ENCODE assay signal across 1 cellular context in the genomic region with DNA sequence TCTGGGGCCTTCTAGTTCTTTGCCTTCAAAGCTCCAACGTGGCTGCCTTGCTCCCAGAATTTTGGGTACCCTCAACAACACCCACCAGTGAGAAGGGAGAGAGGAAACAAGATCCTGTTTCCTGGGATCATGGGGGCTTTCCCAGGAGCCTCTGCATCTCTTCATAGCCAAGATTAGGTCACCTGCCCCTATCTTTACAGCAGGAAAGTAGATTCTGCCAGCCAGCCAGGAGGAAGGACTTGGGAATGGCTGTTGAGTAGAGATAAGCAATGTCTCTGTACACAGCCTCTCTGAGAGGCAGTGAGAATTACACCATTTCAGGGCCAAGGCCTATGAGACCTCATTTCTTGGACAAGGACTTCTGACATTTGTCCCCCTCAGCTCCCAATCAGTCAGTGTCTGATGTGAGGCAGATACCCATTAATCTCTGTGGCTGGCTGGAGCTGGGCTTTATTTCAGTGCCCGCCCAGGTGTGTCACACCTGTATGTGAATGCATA.
TF ChIP-seq lines count a peak whose summit lies in the region.

No MANE protein-coding gene starts in this region.

TF ChIP-seq in K562, 482 proteins besides CTCF, POLR2A, EP300 and RAD21 (continued from another document and continues in another):
- TF ChIP-seq, protein P1, sequence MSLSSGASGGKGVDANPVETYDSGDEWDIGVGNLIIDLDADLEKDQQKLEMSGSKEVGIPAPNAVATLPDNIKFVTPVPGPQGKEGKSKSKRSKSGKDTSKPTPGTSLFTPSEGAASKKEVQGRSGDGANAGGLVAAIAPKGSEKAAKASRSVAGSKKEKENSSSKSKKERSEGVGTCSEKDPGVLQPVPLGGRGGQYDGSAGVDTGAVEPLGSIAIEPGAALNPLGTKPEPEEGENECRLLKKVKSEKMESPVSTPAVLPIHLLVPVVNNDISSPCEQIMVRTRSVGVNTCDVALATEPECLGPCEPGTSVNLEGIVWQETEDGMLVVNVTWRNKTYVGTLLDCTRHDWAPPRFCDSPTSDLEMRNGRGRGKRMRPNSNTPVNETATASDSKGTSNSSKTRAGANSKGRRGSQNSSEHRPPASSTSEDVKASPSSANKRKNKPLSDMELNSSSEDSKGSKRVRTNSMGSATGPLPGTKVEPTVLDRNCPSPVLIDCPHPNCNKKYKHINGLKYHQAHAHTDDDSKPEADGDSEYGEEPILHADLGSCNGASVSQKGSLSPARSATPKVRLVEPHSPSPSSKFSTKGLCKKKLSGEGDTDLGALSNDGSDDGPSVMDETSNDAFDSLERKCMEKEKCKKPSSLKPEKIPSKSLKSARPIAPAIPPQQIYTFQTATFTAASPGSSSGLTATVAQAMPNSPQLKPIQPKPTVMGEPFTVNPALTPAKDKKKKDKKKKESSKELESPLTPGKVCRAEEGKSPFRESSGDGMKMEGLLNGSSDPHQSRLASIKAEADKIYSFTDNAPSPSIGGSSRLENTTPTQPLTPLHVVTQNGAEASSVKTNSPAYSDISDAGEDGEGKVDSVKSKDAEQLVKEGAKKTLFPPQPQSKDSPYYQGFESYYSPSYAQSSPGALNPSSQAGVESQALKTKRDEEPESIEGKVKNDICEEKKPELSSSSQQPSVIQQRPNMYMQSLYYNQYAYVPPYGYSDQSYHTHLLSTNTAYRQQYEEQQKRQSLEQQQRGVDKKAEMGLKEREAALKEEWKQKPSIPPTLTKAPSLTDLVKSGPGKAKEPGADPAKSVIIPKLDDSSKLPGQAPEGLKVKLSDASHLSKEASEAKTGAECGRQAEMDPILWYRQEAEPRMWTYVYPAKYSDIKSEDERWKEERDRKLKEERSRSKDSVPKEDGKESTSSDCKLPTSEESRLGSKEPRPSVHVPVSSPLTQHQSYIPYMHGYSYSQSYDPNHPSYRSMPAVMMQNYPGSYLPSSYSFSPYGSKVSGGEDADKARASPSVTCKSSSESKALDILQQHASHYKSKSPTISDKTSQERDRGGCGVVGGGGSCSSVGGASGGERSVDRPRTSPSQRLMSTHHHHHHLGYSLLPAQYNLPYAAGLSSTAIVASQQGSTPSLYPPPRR (CRISPR knock-in tag; IDR thresholded peaks at IDR 0.05; ENCODE audit: borderline replicate concordance): no peak
- TF ChIP-seq KAT2B (IDR thresholded peaks at IDR 0.05; ENCODE audit: low read depth, low read length): no peak
- peak; percentile 60; the same call in 1 of the 2 replicates for TF ChIP-seq FOSL1 (tag; conservative IDR thresholded peaks at IDR 0.05)
- no peak for TF ChIP-seq E2F6 (IDR thresholded peaks at IDR 0.05; ENCODE audit: borderline replicate concordance in 1 of 2, extremely low read depth in 1 of 2, insufficient read depth in 1 of 2, insufficient read length in 1 of 2, low read depth in 1 of 2, low read length in 1 of 2, poor library complexity in 1 of 2, severe bottlenecking in 1 of 2)
- no peak for TF ChIP-seq MAFF (IDR thresholded peaks at IDR 0.05; ENCODE audit: low read length)
- TF ChIP-seq KLF6 (CRISPR knock-in tag; IDR thresholded peaks at IDR 0.05; ENCODE audit: borderline replicate concordance): no peak
- no peak for TF ChIP-seq ZNF146 (CRISPR knock-in tag; IDR thresholded peaks at IDR 0.05; ENCODE audit: unreplicated experiment)
- TF ChIP-seq SMARCA4 (IDR thresholded peaks at IDR 0.05): peak; percentile 96
- TF ChIP-seq ZBTB11 (CRISPR knock-in tag; IDR thresholded peaks at IDR 0.05): 0 out of 6 replicates have a peak, but pooled peaks of 1 of the 3 experiments have one; percentile 31
- no peak for TF ChIP-seq RERE (CRISPR knock-in tag; IDR thresholded peaks at IDR 0.05; ENCODE audit: borderline replicate concordance)
- TF ChIP-seq EZH2 (IDR thresholded peaks at IDR 0.05; ENCODE audit: borderline replicate concordance, low read depth, low read length): no peak
- TF ChIP-seq DPF2 (IDR thresholded peaks at IDR 0.05): peak; percentile 97
- TF ChIP-seq IRF2 (CRISPR knock-in tag; IDR thresholded peaks at IDR 0.05): no peak
- peak; percentile 85 for TF ChIP-seq NFIC (IDR thresholded peaks at IDR 0.05)
- no peak for TF ChIP-seq MCM5 (IDR thresholded peaks at IDR 0.05; ENCODE audit: low read depth)
- TF ChIP-seq NCOA4 (IDR thresholded peaks at IDR 0.05; ENCODE audit: partially characterized antibody): no peak
- no peak for TF ChIP-seq RBM14 (IDR thresholded peaks at IDR 0.05; ENCODE audit: borderline replicate concordance, insufficient read depth, low read depth, low read length)
- TF ChIP-seq, protein P2, sequence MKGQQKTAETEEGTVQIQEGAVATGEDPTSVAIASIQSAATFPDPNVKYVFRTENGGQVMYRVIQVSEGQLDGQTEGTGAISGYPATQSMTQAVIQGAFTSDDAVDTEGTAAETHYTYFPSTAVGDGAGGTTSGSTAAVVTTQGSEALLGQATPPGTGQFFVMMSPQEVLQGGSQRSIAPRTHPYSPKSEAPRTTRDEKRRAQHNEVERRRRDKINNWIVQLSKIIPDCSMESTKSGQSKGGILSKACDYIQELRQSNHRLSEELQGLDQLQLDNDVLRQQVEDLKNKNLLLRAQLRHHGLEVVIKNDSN (CRISPR knock-in tag; IDR thresholded peaks at IDR 0.05): peak; percentile 45
- no peak for TF ChIP-seq STAG1 (CRISPR knock-in tag; IDR thresholded peaks at IDR 0.05; ENCODE audit: borderline replicate concordance)
- TF ChIP-seq, protein P3, sequence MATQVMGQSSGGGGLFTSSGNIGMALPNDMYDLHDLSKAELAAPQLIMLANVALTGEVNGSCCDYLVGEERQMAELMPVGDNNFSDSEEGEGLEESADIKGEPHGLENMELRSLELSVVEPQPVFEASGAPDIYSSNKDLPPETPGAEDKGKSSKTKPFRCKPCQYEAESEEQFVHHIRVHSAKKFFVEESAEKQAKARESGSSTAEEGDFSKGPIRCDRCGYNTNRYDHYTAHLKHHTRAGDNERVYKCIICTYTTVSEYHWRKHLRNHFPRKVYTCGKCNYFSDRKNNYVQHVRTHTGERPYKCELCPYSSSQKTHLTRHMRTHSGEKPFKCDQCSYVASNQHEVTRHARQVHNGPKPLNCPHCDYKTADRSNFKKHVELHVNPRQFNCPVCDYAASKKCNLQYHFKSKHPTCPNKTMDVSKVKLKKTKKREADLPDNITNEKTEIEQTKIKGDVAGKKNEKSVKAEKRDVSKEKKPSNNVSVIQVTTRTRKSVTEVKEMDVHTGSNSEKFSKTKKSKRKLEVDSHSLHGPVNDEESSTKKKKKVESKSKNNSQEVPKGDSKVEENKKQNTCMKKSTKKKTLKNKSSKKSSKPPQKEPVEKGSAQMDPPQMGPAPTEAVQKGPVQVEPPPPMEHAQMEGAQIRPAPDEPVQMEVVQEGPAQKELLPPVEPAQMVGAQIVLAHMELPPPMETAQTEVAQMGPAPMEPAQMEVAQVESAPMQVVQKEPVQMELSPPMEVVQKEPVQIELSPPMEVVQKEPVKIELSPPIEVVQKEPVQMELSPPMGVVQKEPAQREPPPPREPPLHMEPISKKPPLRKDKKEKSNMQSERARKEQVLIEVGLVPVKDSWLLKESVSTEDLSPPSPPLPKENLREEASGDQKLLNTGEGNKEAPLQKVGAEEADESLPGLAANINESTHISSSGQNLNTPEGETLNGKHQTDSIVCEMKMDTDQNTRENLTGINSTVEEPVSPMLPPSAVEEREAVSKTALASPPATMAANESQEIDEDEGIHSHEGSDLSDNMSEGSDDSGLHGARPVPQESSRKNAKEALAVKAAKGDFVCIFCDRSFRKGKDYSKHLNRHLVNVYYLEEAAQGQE (CRISPR knock-in tag; IDR thresholded peaks at IDR 0.05; ENCODE audit: low read depth): no peak
- no peak for TF ChIP-seq GABPB2 (CRISPR knock-in tag; conservative IDR thresholded peaks at IDR 0.05)
- peak; percentile 87 for TF ChIP-seq KLF16 (IDR thresholded peaks at IDR 0.05)
- peak; percentile 76; the same call in 1 of the 2 replicates for TF ChIP-seq ZBTB2 (IDR thresholded peaks at IDR 0.05)
- no peak for TF ChIP-seq ASH1L (IDR thresholded peaks at IDR 0.05; ENCODE audit: borderline replicate concordance, low read depth, partially characterized antibody)
- no peak for TF ChIP-seq TFAM (CRISPR knock-in tag; conservative IDR thresholded peaks at IDR 0.05)
- no peak for TF ChIP-seq OTX1 (CRISPR knock-in tag; IDR thresholded peaks at IDR 0.05)
- TF ChIP-seq ZNF77 (CRISPR knock-in tag; IDR thresholded peaks at IDR 0.05): no peak
- TF ChIP-seq SMAD2 (IDR thresholded peaks at IDR 0.05; ENCODE audit: low read depth, low read length): no peak
- TF ChIP-seq, protein P4, sequence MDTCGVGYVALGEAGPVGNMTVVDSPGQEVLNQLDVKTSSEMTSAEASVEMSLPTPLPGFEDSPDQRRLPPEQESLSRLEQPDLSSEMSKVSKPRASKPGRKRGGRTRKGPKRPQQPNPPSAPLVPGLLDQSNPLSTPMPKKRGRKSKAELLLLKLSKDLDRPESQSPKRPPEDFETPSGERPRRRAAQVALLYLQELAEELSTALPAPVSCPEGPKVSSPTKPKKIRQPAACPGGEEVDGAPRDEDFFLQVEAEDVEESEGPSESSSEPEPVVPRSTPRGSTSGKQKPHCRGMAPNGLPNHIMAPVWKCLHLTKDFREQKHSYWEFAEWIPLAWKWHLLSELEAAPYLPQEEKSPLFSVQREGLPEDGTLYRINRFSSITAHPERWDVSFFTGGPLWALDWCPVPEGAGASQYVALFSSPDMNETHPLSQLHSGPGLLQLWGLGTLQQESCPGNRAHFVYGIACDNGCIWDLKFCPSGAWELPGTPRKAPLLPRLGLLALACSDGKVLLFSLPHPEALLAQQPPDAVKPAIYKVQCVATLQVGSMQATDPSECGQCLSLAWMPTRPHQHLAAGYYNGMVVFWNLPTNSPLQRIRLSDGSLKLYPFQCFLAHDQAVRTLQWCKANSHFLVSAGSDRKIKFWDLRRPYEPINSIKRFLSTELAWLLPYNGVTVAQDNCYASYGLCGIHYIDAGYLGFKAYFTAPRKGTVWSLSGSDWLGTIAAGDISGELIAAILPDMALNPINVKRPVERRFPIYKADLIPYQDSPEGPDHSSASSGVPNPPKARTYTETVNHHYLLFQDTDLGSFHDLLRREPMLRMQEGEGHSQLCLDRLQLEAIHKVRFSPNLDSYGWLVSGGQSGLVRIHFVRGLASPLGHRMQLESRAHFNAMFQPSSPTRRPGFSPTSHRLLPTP (IDR thresholded peaks at IDR 0.05; ENCODE audit: borderline replicate concordance, extremely low read depth, insufficient read length): no peak
